In genomic region chr1:30462826-30463425, GRCh38 we compare ENCODE assay signal across 20 cellular contexts.
"Had no signal": no experiment of that assay in that cellular context is flagged by ENCODE, and none has a peak within 500 bp of the region (broad histone marks: within the 10 kb centered on the region; RNA-seq: fewer than 3 reads in every experiment).

No MANE protein-coding gene starts in this region.

- H3K4me1 Mint-ChIP-seq: activated CD4-positive, alpha-beta memory T cell treated with anti-CD3 and anti-CD28 coated beads, Interleukin-2, amount 10 ng/mL, durations not matched to agents 7 days and 5 days; activated CD4-positive, alpha-beta T cell treated with anti-CD3 and anti-CD28 coated beads for 36 hours; activated naive CD8-positive, alpha-beta T cell treated with anti-CD3 and anti-CD28 coated beads for 36 hours; central memory CD8-positive, alpha-beta T cell; IgD-negative memory B cell had no signal

- DNase-seq: activated CD4-positive, alpha-beta memory T cell treated with anti-CD3 and anti-CD28 coated beads, Interleukin-2, amount 10 ng/mL, durations not matched to agents 7 days and 5 days; activated CD4-positive, alpha-beta T cell treated with anti-CD3 and anti-CD28 coated beads for 36 hours; activated CD4-positive, alpha-beta T cell treated with anti-CD3 and anti-CD28 coated beads, Interleukin-2, amount 50 U/mL, for 1 hour; activated naive CD4-positive, alpha-beta T cell treated with Interleukin-2 at 50 U/mL for 16 hours; activated naive CD8-positive, alpha-beta T cell treated with anti-CD3 and anti-CD28 coated beads for 36 hours; KG1; NCI-H1048; NCI-H1417; NCI-H2029; NCI-H2107; NCI-H2171 treated with DMSO at 0.1 percent for 48 hours; NCI-H226; NCI-H526; NCI-H82; T-helper 1 cell; WERI-Rb-1 had no signal

- H3K9me3 Mint-ChIP-seq: activated CD4-positive, alpha-beta memory T cell treated with anti-CD3 and anti-CD28 coated beads, Interleukin-2, amount 10 ng/mL, durations not matched to agents 7 days and 5 days; activated naive CD8-positive, alpha-beta T cell treated with anti-CD3 and anti-CD28 coated beads for 36 hours; central memory CD8-positive, alpha-beta T cell; IgD-negative memory B cell had no signal

- H3K36me3 Mint-ChIP-seq: activated naive CD8-positive, alpha-beta T cell treated with anti-CD3 and anti-CD28 coated beads for 36 hours; IgD-negative memory B cell had no signal

- H3K4me3 ChIP-seq: SK-N-MC had no signal

- H3K27ac ChIP-seq: SK-N-MC, WERI-Rb-1 had no signal

- H3K36me3 ChIP-seq: WERI-Rb-1 had no signal

- H3K4me3 Mint-ChIP-seq: activated CD4-positive, alpha-beta memory T cell treated with anti-CD3 and anti-CD28 coated beads, Interleukin-2, amount 10 ng/mL, durations not matched to agents 7 days and 5 days; activated CD4-positive, alpha-beta T cell treated with anti-CD3 and anti-CD28 coated beads for 36 hours; activated naive CD8-positive, alpha-beta T cell treated with anti-CD3 and anti-CD28 coated beads for 36 hours; central memory CD8-positive, alpha-beta T cell; IgD-negative memory B cell had no signal

- ATAC-seq: activated CD4-positive, alpha-beta T cell treated with anti-CD3 and anti-CD28 coated beads for 36 hours; Right ventricle myocardium inferior had no signal

- H3K27ac Mint-ChIP-seq: activated CD4-positive, alpha-beta memory T cell treated with anti-CD3 and anti-CD28 coated beads, Interleukin-2, amount 10 ng/mL, durations not matched to agents 7 days and 5 days; activated CD4-positive, alpha-beta T cell treated with anti-CD3 and anti-CD28 coated beads for 36 hours; activated naive CD8-positive, alpha-beta T cell treated with anti-CD3 and anti-CD28 coated beads for 36 hours; IgD-negative memory B cell had no signal
